ENCODE assay signal across 8 cellular contexts in genomic region chr7:2554654-2555053, GRCh38. TPM values are rescaled to one million over a fixed set of nuclear protein-coding genes. Genes with fewer than 3 reads are reported as not detected.
DNase-seq lines count a peak whose midpoint lies in the region; ATAC-seq, FAIRE-seq and TF ChIP-seq lines count a peak whose summit lies in the region.

No MANE protein-coding gene starts in this region.

- TF ChIP-seq CTCF in GM12864 (IDR thresholded peaks at IDR 0.05; ENCODE audit: low read depth, low read length, missing control alignments) = no peak
- TF ChIP-seq CTCF in OCI-LY7 (conservative IDR thresholded peaks at IDR 0.05; ENCODE audit: low read length) = no peak
- no peak for TF ChIP-seq CTCF in epithelial cell of proximal tubule (conservative IDR thresholded peaks at IDR 0.05; ENCODE audit: low read depth, low read length)
- TF ChIP-seq CTCF in pancreas (IDR thresholded peaks at IDR 0.05) = no peak

- H3K9me3 ChIP-seq in OCI-LY7 (ENCODE audit: low read length) = no peaks in the 10 kb centered on the region
- no peaks in the 10 kb centered on the region for H3K9me3 ChIP-seq in pancreas

- H3K4me2 ChIP-seq in OCI-LY7 (ENCODE audit: low read length) = peak overlapping the region; percentile 87

- H3K4me1 ChIP-seq in OCI-LY7 (ENCODE audit: insufficient read depth, low read length, poor library complexity, severe bottlenecking) (peaks cover 37% of the 10 kb centered on the region), pancreas (peaks cover 0 to 15% (median 6%) of the 10 kb centered on the region in 3 donors)

- no peak for FAIRE-seq in pancreas (lab: Jason Lieb, UNC)

- DNase-seq in GM12864 (ENCODE audit: low read depth) = no peak
- peak; percentile 48 for DNase-seq in OCI-LY7 (ENCODE audit: low spot score)
- no peak for DNase-seq in epithelial cell of proximal tubule (ENCODE audit: low read depth)
- DNase-seq in pancreas = no peak
- DNase-seq in stimulated activated CD4-positive, alpha-beta T cell treated with anti-CD3 and anti-CD28 coated beads, Interleukin-12 subunit alpha, Interleukin-12 subunit beta, amount 100 ng/mL, for 4 hours = no peak
- DNase-seq in NCI-H1092 treated with DMSO at 0.1 percent for 48 hours (lab: John Stamatoyannopoulos, UW) = no peak
- no peak for DNase-seq in NCI-H1436 treated with DMSO at 0.1 percent for 48 hours (lab: John Stamatoyannopoulos, UW)

- CTCF ChIA-PET in OCI-LY7 (lab: Charles Lee; ENCODE audit: unreplicated experiment) = interaction anchor here (0.8 kb wide), 1 partner anchor 66 kb away, joined by 3 read pairs; no protein-coding TSS in a partner anchor

- WGBS in pancreas, 2 donors = 9 to 11% methylated on average over 10 to 11 of the region's 11 CpGs

- intact Hi-C loops in OCI-LY7 (cut with micrococcal nuclease; ENCODE audit: unreplicated experiment) (loop anchor here (1.0 to 5.0 kb wide), 2 partner anchors 91 to 152 kb away; partner anchors contain the start of gene CHST12), pancreas (cut with DNase I) (no loop called here)

- no peaks in the 10 kb centered on the region for H3K27me3 ChIP-seq in pancreas

- H3K9me2 ChIP-seq in OCI-LY7 (ENCODE audit: insufficient read depth, low read length) = no peaks in the 10 kb centered on the region

- no peak overlapping the region for H2AFZ ChIP-seq in OCI-LY7 (ENCODE audit: low read length)

- POLR2A ChIA-PET in OCI-LY7 (lab: Charles Lee) = interaction anchor here (1.0 kb wide), 1 partner anchor 310 kb away, joined by 3 read pairs; no protein-coding TSS in a partner anchor

- no TSS peak for BruUV-seq in OCI-LY7 (replicated peaks; lab: Mats Ljungman, UMichigan)

- H4K20me1 ChIP-seq in OCI-LY7 (ENCODE audit: insufficient read depth, low read length) = no peaks in the 10 kb centered on the region

- peaks cover 31% of the 10 kb centered on the region for H3K36me3 ChIP-seq in OCI-LY7 (ENCODE audit: insufficient read depth, low read length)
- H3K36me3 ChIP-seq in pancreas = peaks cover 0 to 3% (median 0%) of the 10 kb centered on the region in 3 donors

- H3K4me3 ChIP-seq in GM12864 (ENCODE audit: low read depth, low read length) (peak overlapping the region; percentile 92), OCI-LY7 (ENCODE audit: low read depth, low read length, poor library complexity, severe bottlenecking) (peak overlapping the region; percentile 76), epithelial cell of proximal tubule (ENCODE audit: low read depth, low read length) (peak overlapping the region; percentile 84), pancreas (peak overlapping the region; percentile 74 to 90 (median 80))

- H3K79me2 ChIP-seq in OCI-LY7 (ENCODE audit: insufficient read depth, low read depth, low read length) = peaks cover 24% of the 10 kb centered on the region; the same call in 1 of the 2 replicates

- no peak for ATAC-seq in pancreas
- ATAC-seq in HG02759 (IDR thresholded peaks at IDR 0.05; ENCODE audit: unreplicated experiment) = no peak

- H3K27ac ChIP-seq in OCI-LY7 (ENCODE audit: low read depth, low read length, poor library complexity, severe bottlenecking) (peak overlapping the region; percentile 82), pancreas (no peak overlapping the region)

RNA-seq across cellular contexts. Expression of gene BRAT1, which starts 0.7 kb away (rescaled TPM):
- 50.8 and 52.0 TPM in 2 replicates for total RNA-seq in OCI-LY7 (2014; rRNA removed; shearing (Covaris generic))
- 42.2 and 44.7 TPM in 2 replicates for total RNA-seq in OCI-LY7 (2022)
- 53.0 and 68.9 TPM in 2 replicates for total RNA-seq in epithelial cell of proximal tubule
- 10 to 100 TPM; 11.8 to 18.1 (median 13.6) TPM for total RNA-seq in pancreas
- polyA plus RNA-seq in pancreas = 10 to 100 TPM; 44.7 to 54.4 TPM

RNA-seq across cellular contexts. Expression of gene IQCE, which starts 4.1 kb away (rescaled TPM):
- 3.9 and 6.6 TPM in 2 replicates for total RNA-seq in OCI-LY7 (2014; rRNA removed; shearing (Covaris generic))
- total RNA-seq in OCI-LY7 (2022) (6.2 and 8.6 TPM in 2 replicates), epithelial cell of proximal tubule (8.7 and 25.0 TPM in 2 replicates), pancreas (10 to 100 TPM in 4 of 6 donors, 1 to 10 TPM in 2; 8.8 to 14.1 (median 12.1) TPM)
- 10 to 100 TPM in 1 of 2 donors, 1 to 10 TPM in 1; 8.8 to 10.9 TPM for polyA plus RNA-seq in pancreas

RNA-seq across cellular contexts. Expression of gene LFNG, which starts 35.1 kb away (rescaled TPM):
- 1.2 and 2.3 TPM in 2 replicates for total RNA-seq in OCI-LY7 (2014; rRNA removed; shearing (Covaris generic))
- total RNA-seq in OCI-LY7 (2022) (1.2 and 2.1 TPM in 2 replicates), epithelial cell of proximal tubule (32.1 and 37.0 TPM in 2 replicates), pancreas (10 to 100 TPM; 28.2 to 66.8 (median 41.5) TPM)
- polyA plus RNA-seq in pancreas = 10 to 100 TPM; 37.2 to 42.1 TPM

Comparison
In these comparisons a context has a peak if more than half of its experiments do, and no peak if none do; other contexts are left out.
1. RNA of gene LFNG, which starts 35.1 kb away (total RNA-seq): 28.2 to 66.8 TPM in pancreas and 32.1 to 37.0 TPM in epithelial cell of proximal tubule; 1.2 to 2.3 TPM in OCI-LY7; every median in the first group is over 4 times any median in the second.
2. Peak in every context shown above with its lines, with median percentiles within 50 percentile points of each other: H3K4me3 ChIP-seq.